Comparison of ENCODE assay signal across 27 cellular contexts in genomic region chr2:184620367-184620766, GRCh38. TPM values are rescaled to one million over a fixed set of nuclear protein-coding genes. Genes with fewer than 3 reads are reported as not detected.
DNase-seq lines count a peak whose midpoint lies in the region; ATAC-seq and TF ChIP-seq lines count a peak whose summit lies in the region.
"Had no signal": no experiment of that assay in that cellular context is flagged by ENCODE, and none has a peak within 500 bp of the region (broad histone marks: within the 10 kb centered on the region; RNA-seq: fewer than 3 reads in every experiment).

No MANE protein-coding gene starts in this region.

- ATAC-seq in HG03460 (IDR thresholded peaks at IDR 0.05; ENCODE audit: unreplicated experiment) (no peak), gastrocnemius medialis (no peak), GM18511 (IDR thresholded peaks at IDR 0.05; ENCODE audit: unreplicated experiment) (no peak), GM18502 (IDR thresholded peaks at IDR 0.05; ENCODE audit: poor library complexity, unreplicated experiment) (no peak)
- ATAC-seq: HCT116, T-cell had no signal

- no peak overlapping the region for H3K4me2 ChIP-seq in mammary epithelial cell (ENCODE audit: insufficient read depth, low read depth, low read length)
- H3K4me2 ChIP-seq: BLaER1, PC-9 had no signal

- no peaks in the 10 kb centered on the region for H3K27me3 ChIP-seq in mammary epithelial cell (ENCODE audit: insufficient read depth, low read length)
- no peaks in the 10 kb centered on the region for H3K27me3 ChIP-seq in gastrocnemius medialis
- H3K27me3 ChIP-seq: BLaER1 had no signal

- no peaks in the 10 kb centered on the region for H4K20me1 ChIP-seq in mammary epithelial cell (ENCODE audit: insufficient read depth, low read length)
- H4K20me1 ChIP-seq: BLaER1 had no signal

- CTCF ChIA-PET in MCF 10A (lab: Yijun Ruan, JAX) (no interaction called here), mammary epithelial cell (lab: Charles Lee; ENCODE audit: low non-redundant PET) (no interaction called here)

- H3K4me1 Mint-ChIP-seq in MCF 10A (ENCODE audit: insufficient read depth, unreplicated experiment): no peaks in the 10 kb centered on the region
- H3K4me1 Mint-ChIP-seq: CD4-positive, CD25-positive, alpha-beta regulatory T cell; T-cell had no signal

- H3K36me3 ChIP-seq in mammary epithelial cell (ENCODE audit: insufficient read depth, low read length): no peaks in the 10 kb centered on the region
- no peaks in the 10 kb centered on the region for H3K36me3 ChIP-seq in gastrocnemius medialis
- H3K36me3 ChIP-seq: BLaER1 had no signal

- no peak overlapping the region for H3K27ac Mint-ChIP-seq in MCF 10A (ENCODE audit: low read depth, unreplicated experiment)
- H3K27ac Mint-ChIP-seq: CD4-positive, CD25-positive, alpha-beta regulatory T cell; T-cell had no signal

- H3K36me3 Mint-ChIP-seq in MCF 10A (ENCODE audit: insufficient read depth, unreplicated experiment): peaks cover 7% of the 10 kb centered on the region
- H3K36me3 Mint-ChIP-seq: CD4-positive, CD25-positive, alpha-beta regulatory T cell; T-cell had no signal

- H3K4me1 ChIP-seq in mammary epithelial cell (ENCODE audit: insufficient read depth, low read length) (no peaks in the 10 kb centered on the region), gastrocnemius medialis (no peaks in the 10 kb centered on the region)
- H3K4me1 ChIP-seq: BLaER1 had no signal

- no peak overlapping the region for H3K9ac ChIP-seq in mammary epithelial cell (ENCODE audit: insufficient read depth, low read length)
- H3K9ac ChIP-seq: BLaER1 had no signal

- WGBS in mammary epithelial cell (ENCODE audit: low coverage, missing lambda C conversion rate): 7% methylated on average over 1 of the region's 1 CpG

- H3K4me3 Mint-ChIP-seq in MCF 10A (ENCODE audit: unreplicated experiment): no peak overlapping the region
- H3K4me3 Mint-ChIP-seq: CD4-positive, CD25-positive, alpha-beta regulatory T cell; T-cell had no signal

- H3K9me3 ChIP-seq in mammary epithelial cell (replicated peaks; ENCODE audit: insufficient read depth, low read length): no peaks in the 10 kb centered on the region
- H3K9me3 ChIP-seq in gastrocnemius medialis: no peaks in the 10 kb centered on the region
- H3K9me3 ChIP-seq: BLaER1 had no signal

- TF ChIP-seq CTCF in MCF 10A (IDR thresholded peaks at IDR 0.05; ENCODE audit: unreplicated experiment) (no peak), mammary epithelial cell (conservative IDR thresholded peaks at IDR 0.05 in 1 of 2, IDR thresholded peaks at IDR 0.05 in 1 of 2; ENCODE audit: extremely low read depth in 1 of 2, insufficient read depth in 1 of 2, low read depth in 1 of 2, low read length in 2 of 2) (no peak), gastrocnemius medialis (IDR thresholded peaks at IDR 0.05 in 4 of 5, conservative IDR thresholded peaks at IDR 0.05 in 1 of 5) (no peak)

- DNase-seq in MCF 10A (ENCODE audit: unreplicated experiment) (peak; percentile 14), mammary epithelial cell (no peak), RKO (ENCODE audit: low spot score) (peak; percentile 42), fibroblast of gingiva (ENCODE audit: low read depth) (peak; percentile 6), gastrocnemius medialis (no peak)
- DNase-seq: CD4-positive, CD25-positive, alpha-beta regulatory T cell; DMS153; DND-41; KG1; NCI-H1048; NCI-H1417; NCI-H1694; NCI-H2029 treated with DMSO at 0.1 percent for 48 hours; NCI-H524 treated with DMSO at 0.1 percent for 48 hours; NCI-H774; NK-92 treated with Interleukin-12 subunit alpha and Interleukin-12 subunit beta, amount 100 ng/mL, for 24 hours; PC-9; SHP77; T-cell had no signal

- no peaks in the 10 kb centered on the region for H3K27me3 Mint-ChIP-seq in MCF 10A (ENCODE audit: insufficient read depth, unreplicated experiment)
- H3K27me3 Mint-ChIP-seq: CD4-positive, CD25-positive, alpha-beta regulatory T cell; T-cell had no signal

- POLR2A ChIA-PET in MCF 10A (lab: Yijun Ruan, JAX): no interaction called here

- H3K27ac ChIP-seq in mammary epithelial cell (ENCODE audit: insufficient read depth, low read depth, low read length) (no peak overlapping the region), gastrocnemius medialis (no peak overlapping the region)
- H3K27ac ChIP-seq: BLaER1, PC-9, RWPE1 had no signal

- BruUV-seq in MCF 10A (replicated peaks; lab: Mats Ljungman, UMichigan): no TSS peak
- BruUV-seq in mammary epithelial cell (replicated peaks; lab: Mats Ljungman, UMichigan): no TSS peak

- H3K9me3 Mint-ChIP-seq in MCF 10A (ENCODE audit: unreplicated experiment): no peaks in the 10 kb centered on the region

- no peak for TF ChIP-seq POLR2A in gastrocnemius medialis (IDR thresholded peaks at IDR 0.05)

- H3K4me3 ChIP-seq in mammary epithelial cell (replicated peaks in 1 of 3; ENCODE audit: insufficient read depth in 1 of 3, low read depth in 2 of 3, low read length in 3 of 3) (no peak overlapping the region), gastrocnemius medialis (no peak overlapping the region)
- H3K4me3 ChIP-seq: BLaER1, PC-9 had no signal

- in situ Hi-C loops in mammary epithelial cell (cut with MboI; ENCODE audit: low sequenced_read_pairs in 2 of 2) (no loop called here), gastrocnemius medialis (cut with MboI; ENCODE audit: low sequenced_read_pairs in 4 of 4) (no loop called here)

- dilution Hi-C loops in mammary epithelial cell (cut with HindIII; ENCODE audit: low sequenced_read_pairs): no loop called here

- no peaks in the 10 kb centered on the region for H3K79me2 ChIP-seq in mammary epithelial cell (ENCODE audit: insufficient read depth, low read length)

- intact Hi-C loops in MCF 10A (cut with micrococcal nuclease): no loop called here
- intact Hi-C loops in mammary epithelial cell (cut with micrococcal nuclease): no loop called here
- intact Hi-C loops in gastrocnemius medialis (cut with DNase I; ENCODE audit: low total_unique reads): no loop called here

- no peak overlapping the region for H2AFZ ChIP-seq in mammary epithelial cell (ENCODE audit: low read depth, low read length)
- H2AFZ ChIP-seq: PC-9 had no signal

RNA-seq across cellular contexts. Expression of gene ZNF804A, which starts 22.0 kb away (rescaled TPM):
- total RNA-seq in MCF 10A (2022) (0.17 TPM in 1 of 2 replicates, not detected in the other), mammary epithelial cell (not detected), gastrocnemius medialis (not detected)
- polyA plus RNA-seq in mammary epithelial cell: not detected
- not detected for polyA minus RNA-seq in mammary epithelial cell
- total RNA-seq: CD4-positive, CD25-positive, alpha-beta regulatory T cell; H1; PC-9; SK-MEL-5 had no signal
- polyA plus RNA-seq: CD4-positive, CD25-positive, alpha-beta regulatory T cell had no signal

Comparison
In these comparisons a context has a peak if more than half of its experiments do, and no peak if none do; other contexts are left out.
1. DNase-seq: peak in MCF 10A (single experiment), RKO (single experiment) and fibroblast of gingiva (single experiment); none in mammary epithelial cell (single experiment) and gastrocnemius medialis (0 of 2).